Comparison of ENCODE assay signal across 15 cellular contexts in genomic region chr3:113166357-113166718, GRCh38. TPM values are rescaled to one million over a fixed set of nuclear protein-coding genes. Genes with fewer than 3 reads are reported as not detected.
DNase-seq lines count a peak whose midpoint lies in the region; ATAC-seq, FAIRE-seq and TF ChIP-seq lines count a peak whose summit lies in the region.
"Had no signal": no experiment of that assay in that cellular context is flagged by ENCODE, and none has a peak within 500 bp of the region (broad histone marks: within the 10 kb centered on the region; RNA-seq: fewer than 3 reads in every experiment).

No MANE protein-coding gene starts in this region.

- no peaks in the 10 kb centered on the region for H4K20me1 ChIP-seq in PC-9 (ENCODE audit: insufficient read depth)

- H2AFZ ChIP-seq in PC-9: no peak overlapping the region

- CTCF ChIA-PET in PC-9 (lab: Charles Lee): interaction anchor here (0.5 kb wide), 1 partner anchor 523 kb away, joined by 4 read pairs; no protein-coding TSS in a partner anchor

- DNase-seq in GM12892 (ENCODE audit: insufficient read length): no peak
- no peak for DNase-seq in ascending aorta (ENCODE audit: low spot score in 2 of 2)
- DNase-seq in left colon: no peak
- DNase-seq in sigmoid colon: no peak
- no peak for DNase-seq in PC-9
- no peak for DNase-seq in NCI-H1436 treated with DMSO at 0.1 percent for 48 hours (lab: John Stamatoyannopoulos, UW)
- no peak for DNase-seq in GM13977 (ENCODE audit: low spot score)
- DNase-seq in dorsolateral prefrontal cortex: no peak
- DNase-seq: DND-41, H7, upper lobe of right lung had no signal

- no peak overlapping the region for H3K4me2 ChIP-seq in PC-9

- no peaks in the 10 kb centered on the region for H3F3A ChIP-seq in PC-9 (ENCODE audit: insufficient read depth, low read depth)

- no peaks in the 10 kb centered on the region for H3K79me2 ChIP-seq in PC-9 (ENCODE audit: low read depth)

- intact Hi-C loops in ascending aorta (cut with DNase I) (no loop called here), left colon (cut with DNase I, micrococcal nuclease) (no loop called here), sigmoid colon (cut with DNase I) (no loop called here), PC-9 (cut with micrococcal nuclease; ENCODE audit: unreplicated experiment) (no loop called here), dorsolateral prefrontal cortex (cut with DNase I) (no loop called here)

- 43 to 69% methylated on average over 1 of the region's 1 CpG for WGBS in sigmoid colon, 2 donors

- H3K36me3 ChIP-seq in ascending aorta: no peaks in the 10 kb centered on the region
- H3K36me3 ChIP-seq in sigmoid colon: no peaks in the 10 kb centered on the region
- no peaks in the 10 kb centered on the region for H3K36me3 ChIP-seq in PC-9 (ENCODE audit: low read depth)
- H3K36me3 ChIP-seq: upper lobe of right lung had no signal

- H3K27me3 ChIP-seq in ascending aorta (no peaks in the 10 kb centered on the region), sigmoid colon (no peaks in the 10 kb centered on the region), PC-9 (ENCODE audit: insufficient read depth, low read depth) (no peaks in the 10 kb centered on the region), dorsolateral prefrontal cortex (no peaks in the 10 kb centered on the region)
- H3K27me3 ChIP-seq: upper lobe of right lung had no signal

- H3K9me3 ChIP-seq in ascending aorta (no peaks in the 10 kb centered on the region), sigmoid colon (no peaks in the 10 kb centered on the region), PC-9 (ENCODE audit: insufficient read depth, low read depth) (no peaks in the 10 kb centered on the region)
- H3K9me3 ChIP-seq: upper lobe of right lung had no signal

- POLR2A ChIA-PET in PC-9 (lab: Charles Lee; ENCODE audit: unreplicated experiment): interaction anchor here (0.6 to 0.7 kb wide), 2 partner anchors 23 to 30 kb away, joined by 3 to 4 read pairs; no protein-coding TSS in a partner anchor

- ATAC-seq in left colon: peak; percentile 56
- ATAC-seq: GM12878, Panc1, upper lobe of right lung had no signal

- no peak for TF ChIP-seq POLR2A in GM12892 (IDR thresholded peaks at IDR 0.05; ENCODE audit: low read depth, low read length)
- no peak for TF ChIP-seq POLR2A in sigmoid colon (IDR thresholded peaks at IDR 0.05)

- H3K4me3 ChIP-seq in ascending aorta (no peak overlapping the region), sigmoid colon (no peak overlapping the region), PC-9 (no peak overlapping the region), dorsolateral prefrontal cortex (no peak overlapping the region)
- H3K4me3 ChIP-seq: GM12878, upper lobe of right lung had no signal

- no TSS peak for BruUV-seq in PC-9 (replicated peaks; lab: Mats Ljungman, UMichigan)

- no peak for TF ChIP-seq EP300 in sigmoid colon (IDR thresholded peaks at IDR 0.05)

- H3K4me1 ChIP-seq in ascending aorta (peaks cover 0 to 11% of the 10 kb centered on the region in 2 donors), sigmoid colon (peaks cover 0 to 45% (median 43%) of the 10 kb centered on the region in 4 donors), PC-9 (replicated peaks; ENCODE audit: insufficient read depth) (no peaks in the 10 kb centered on the region)
- H3K4me1 ChIP-seq: upper lobe of right lung had no signal

- no peaks in the 10 kb centered on the region for H3K9me2 ChIP-seq in PC-9 (ENCODE audit: insufficient read depth)

- TF ChIP-seq CTCF in ascending aorta (IDR thresholded peaks at IDR 0.05) (no peak), sigmoid colon (IDR thresholded peaks at IDR 0.05) (no peak), PC-9 (conservative IDR thresholded peaks at IDR 0.05) (no peak), GM13977 (IDR thresholded peaks at IDR 0.05; ENCODE audit: extremely low read depth, insufficient read depth, missing control alignments) (no peak), dorsolateral prefrontal cortex (IDR thresholded peaks at IDR 0.05 in 54 of 56, conservative IDR thresholded peaks at IDR 0.05 in 2 of 56; ENCODE audit: low read depth in 1 of 56, partially characterized antibody in 56 of 56) (no peak)

- FAIRE-seq in GM12892 (lab: Jason Lieb, UNC): peak; percentile 44
- FAIRE-seq: endometrium, GM12878, GM19239 had no signal

- in situ Hi-C loops in GM13977 (cut with MboI; ENCODE audit: low pct_unique_long_range_greater_than_20kb, low sequenced_read_pairs, unreplicated experiment): no loop called here

- H3K27ac ChIP-seq in ascending aorta (peak overlapping the region; percentile 60 to 76), sigmoid colon (peak overlapping the region; percentile 81 to 85 (median 82)), PC-9 (no peak overlapping the region), dorsolateral prefrontal cortex (peak overlapping the region in 11 of 59 donors; percentile 6 to 63 (median 34))
- H3K27ac ChIP-seq: upper lobe of right lung had no signal

RNA-seq across cellular contexts. Expression of gene BOC, which starts 45.0 kb away (rescaled TPM):
- polyA plus RNA-seq in GM12892 (2012; ENCODE audit: missing spikeins): 0.19 TPM
- total RNA-seq in ascending aorta: 31.3 TPM
- total RNA-seq in left colon: 10 to 100 TPM in 1 of 2 donors, 1 to 10 TPM in 1; 4.2 to 10.6 TPM
- total RNA-seq in sigmoid colon: 100 to 1,000 TPM in 2 of 4 donors, 10 to 100 TPM in 2; 80.3 to 122 (median 103) TPM
- polyA plus RNA-seq in sigmoid colon: 10 to 100 TPM in 1 of 3 donors, 1 to 10 TPM in 2; 1.6 to 10.6 (median 4.2) TPM
- 3.0 and 6.2 TPM in 2 replicates for total RNA-seq in PC-9 (2021)
- 10 to 100 TPM; 11.2 to 84.9 (median 23.6) TPM for total RNA-seq in dorsolateral prefrontal cortex
- total RNA-seq: GM12878 had no signal
